14 cellular contexts compared by ENCODE assay signal in genomic region chr11:34869425-34869824, GRCh38. TPM values are rescaled to one million over a fixed set of nuclear protein-coding genes. Genes with fewer than 3 reads are reported as not detected.
A peak's percentile ranks its signal among the peaks of the same experiment; 100 is the strongest.
DNase-seq lines count a peak whose midpoint lies in the region; ATAC-seq and TF ChIP-seq lines count a peak whose summit lies in the region.
"Had no signal": no experiment of that assay in that cellular context is flagged by ENCODE, and none has a peak within 500 bp of the region (broad histone marks: within the 10 kb centered on the region; RNA-seq: fewer than 3 reads in every experiment).

No MANE protein-coding gene starts in this region.

- WGBS in mammary epithelial cell (ENCODE audit: low coverage, missing lambda C conversion rate): 85% methylated on average over 3 of the region's 3 CpGs

- no peak overlapping the region for H3K27ac ChIP-seq in mammary epithelial cell (ENCODE audit: insufficient read depth, low read depth, low read length)
- H3K27ac ChIP-seq: heart right ventricle, PC-9 had no signal

- H3K36me3 Mint-ChIP-seq in osteocyte (ENCODE audit: unreplicated experiment): peaks cover 6% of the 10 kb centered on the region
- H3K36me3 Mint-ChIP-seq: activated CD8-positive, alpha-beta memory T cell treated with anti-CD3 and anti-CD28 coated beads, Interleukin-2, amount 10 ng/mL, durations not matched to agents 7 days and 5 days had no signal

- dilution Hi-C loops in mammary epithelial cell (cut with HindIII; ENCODE audit: low sequenced_read_pairs): no loop called here

- CTCF ChIA-PET in mammary epithelial cell (lab: Charles Lee; ENCODE audit: low non-redundant PET): no interaction called here

- intact Hi-C loops in mammary epithelial cell (cut with micrococcal nuclease): no loop called here

- H2AFZ ChIP-seq in Loucy (ENCODE audit: low read length): no peak overlapping the region
- H2AFZ ChIP-seq in mammary epithelial cell (ENCODE audit: low read depth, low read length): no peak overlapping the region
- H2AFZ ChIP-seq: PC-9 had no signal

- in situ Hi-C loops in mammary epithelial cell (cut with MboI; ENCODE audit: low sequenced_read_pairs in 2 of 2): no loop called here

- H3K9ac ChIP-seq in Loucy (ENCODE audit: low read depth, low read length, poor library complexity, severe bottlenecking) (no peak overlapping the region), mammary epithelial cell (ENCODE audit: insufficient read depth, low read length) (no peak overlapping the region)

- H3F3A ChIP-seq in Loucy (ENCODE audit: low read depth): no peaks in the 10 kb centered on the region

- TF ChIP-seq CTCF in Loucy (conservative IDR thresholded peaks at IDR 0.05; ENCODE audit: low read length) (peak; percentile 55), mammary epithelial cell (conservative IDR thresholded peaks at IDR 0.05 in 1 of 2, IDR thresholded peaks at IDR 0.05 in 1 of 2; ENCODE audit: extremely low read depth in 1 of 2, insufficient read depth in 1 of 2, low read depth in 1 of 2, low read length in 2 of 2) (peak; percentile 7 to 11), osteocyte (IDR thresholded peaks at IDR 0.05) (peak; percentile 16)

- H3K9me3 ChIP-seq in Loucy (ENCODE audit: insufficient read depth, low read depth, low read length) (no peaks in the 10 kb centered on the region), mammary epithelial cell (replicated peaks; ENCODE audit: insufficient read depth, low read length) (no peaks in the 10 kb centered on the region)
- H3K9me3 ChIP-seq: heart right ventricle had no signal

- no peak overlapping the region for H3K27ac Mint-ChIP-seq in osteocyte (ENCODE audit: unreplicated experiment)
- H3K27ac Mint-ChIP-seq: activated CD8-positive, alpha-beta memory T cell treated with anti-CD3 and anti-CD28 coated beads, Interleukin-2, amount 10 ng/mL, durations not matched to agents 7 days and 5 days; activated naive CD8-positive, alpha-beta T cell treated with anti-CD3 and anti-CD28 coated beads, Interleukin-2, amount 50 U/mL, for 24 hours had no signal

- H3K27me3 ChIP-seq in Loucy (ENCODE audit: insufficient read depth, low read length, poor library complexity, severe bottlenecking) (no peaks in the 10 kb centered on the region), mammary epithelial cell (ENCODE audit: insufficient read depth, low read length) (no peaks in the 10 kb centered on the region)
- H3K27me3 ChIP-seq: heart right ventricle had no signal

- H4K20me1 ChIP-seq in Loucy (ENCODE audit: insufficient read depth, low read length, poor library complexity, severe bottlenecking): no peaks in the 10 kb centered on the region
- no peaks in the 10 kb centered on the region for H4K20me1 ChIP-seq in mammary epithelial cell (ENCODE audit: insufficient read depth, low read length)

- H3K36me3 ChIP-seq in Loucy (ENCODE audit: insufficient read depth, low read length): no peaks in the 10 kb centered on the region
- no peaks in the 10 kb centered on the region for H3K36me3 ChIP-seq in mammary epithelial cell (ENCODE audit: insufficient read depth, low read length)

- H3K9me3 Mint-ChIP-seq in osteocyte (ENCODE audit: unreplicated experiment): no peaks in the 10 kb centered on the region
- H3K9me3 Mint-ChIP-seq: activated naive CD8-positive, alpha-beta T cell treated with anti-CD3 and anti-CD28 coated beads, Interleukin-2, amount 50 U/mL, for 24 hours had no signal

- H3K4me2 ChIP-seq in Loucy (ENCODE audit: low read depth, low read length, poor library complexity, severe bottlenecking) (no peak overlapping the region), mammary epithelial cell (ENCODE audit: insufficient read depth, low read depth, low read length) (no peak overlapping the region)
- H3K4me2 ChIP-seq: PC-9 had no signal

- peak; percentile 16 for DNase-seq in NCI-H2171 treated with DMSO at 0.1 percent for 48 hours (lab: John Stamatoyannopoulos, UW)
- no peak for DNase-seq in NCI-H2171 (lab: John Stamatoyannopoulos, UW)
- no peak for DNase-seq in mammary epithelial cell
- DNase-seq in osteocyte (ENCODE audit: extremely low spot score, unreplicated experiment): no peak
- no peak for DNase-seq in NCI-H2107 treated with DMSO at 0.1 percent for 48 hours (lab: John Stamatoyannopoulos, UW; ENCODE audit: unreplicated experiment)
- DNase-seq: activated CD8-positive, alpha-beta memory T cell treated with anti-CD3 and anti-CD28 coated beads, Interleukin-2, amount 10 ng/mL, durations not matched to agents 7 days and 5 days; activated naive CD8-positive, alpha-beta T cell treated with anti-CD3 and anti-CD28 coated beads, Interleukin-2, amount 50 U/mL, for 24 hours; heart right ventricle; midbrain; NCI-H187 treated with DMSO at 0.1 percent for 48 hours; PC-9 had no signal

- no peak for ATAC-seq in GM18505 (IDR thresholded peaks at IDR 0.05; ENCODE audit: unreplicated experiment)
- no peak for ATAC-seq in HG03439 (IDR thresholded peaks at IDR 0.05; ENCODE audit: unreplicated experiment)
- ATAC-seq: activated CD8-positive, alpha-beta memory T cell treated with anti-CD3 and anti-CD28 coated beads, Interleukin-2, amount 10 ng/mL, durations not matched to agents 7 days and 5 days; activated naive CD8-positive, alpha-beta T cell treated with anti-CD3 and anti-CD28 coated beads, Interleukin-2, amount 50 U/mL, for 24 hours; heart right ventricle had no signal

- no peaks in the 10 kb centered on the region for H3K9me2 ChIP-seq in Loucy (replicated peaks; ENCODE audit: low read depth, low read length)

- no peaks in the 10 kb centered on the region for H3K79me2 ChIP-seq in Loucy (ENCODE audit: insufficient read depth, low read length)
- no peaks in the 10 kb centered on the region for H3K79me2 ChIP-seq in mammary epithelial cell (ENCODE audit: insufficient read depth, low read length)

- no peak overlapping the region for H3K4me3 ChIP-seq in Loucy (ENCODE audit: low read length, poor library complexity, severe bottlenecking)
- H3K4me3 ChIP-seq in mammary epithelial cell (replicated peaks in 1 of 3; ENCODE audit: insufficient read depth in 1 of 3, low read depth in 2 of 3, low read length in 3 of 3): no peak overlapping the region
- H3K4me3 ChIP-seq: heart right ventricle, PC-9 had no signal

- H3K4me1 Mint-ChIP-seq in osteocyte (ENCODE audit: unreplicated experiment): no peaks in the 10 kb centered on the region
- H3K4me1 Mint-ChIP-seq: activated CD8-positive, alpha-beta memory T cell treated with anti-CD3 and anti-CD28 coated beads, Interleukin-2, amount 10 ng/mL, durations not matched to agents 7 days and 5 days; activated naive CD8-positive, alpha-beta T cell treated with anti-CD3 and anti-CD28 coated beads, Interleukin-2, amount 50 U/mL, for 24 hours had no signal

- H3K4me1 ChIP-seq in Loucy (ENCODE audit: insufficient read depth, low read length, poor library complexity, severe bottlenecking): peaks cover 3% of the 10 kb centered on the region
- H3K4me1 ChIP-seq in mammary epithelial cell (ENCODE audit: insufficient read depth, low read length): no peaks in the 10 kb centered on the region

- no TSS peak for BruUV-seq in mammary epithelial cell (replicated peaks; lab: Mats Ljungman, UMichigan)

- peaks cover 1% of the 10 kb centered on the region for H3K27me3 Mint-ChIP-seq in osteocyte (ENCODE audit: unreplicated experiment)

- H3K4me3 Mint-ChIP-seq in osteocyte (ENCODE audit: unreplicated experiment): no peak overlapping the region
- H3K4me3 Mint-ChIP-seq: activated CD8-positive, alpha-beta memory T cell treated with anti-CD3 and anti-CD28 coated beads, Interleukin-2, amount 10 ng/mL, durations not matched to agents 7 days and 5 days; activated naive CD8-positive, alpha-beta T cell treated with anti-CD3 and anti-CD28 coated beads, Interleukin-2, amount 50 U/mL, for 24 hours had no signal

- no peak for TF ChIP-seq POLR2A in GM18505 (IDR thresholded peaks at IDR 0.05; ENCODE audit: borderline replicate concordance, extremely low read depth, insufficient read depth, insufficient read length)

RNA-seq across cellular contexts. Expression of gene APIP, which starts 46.8 kb away (rescaled TPM):
- 10 to 100 TPM; 10.7 to 19.0 TPM for total RNA-seq in mammary epithelial cell
- 8.0 TPM for polyA plus RNA-seq in mammary epithelial cell
- not detected for polyA minus RNA-seq in mammary epithelial cell
- total RNA-seq in osteocyte: 19.2 and 21.3 TPM in 2 replicates

RNA-seq across cellular contexts. Expression of gene PDHX, which starts 47.0 kb away (rescaled TPM):
- 10 to 100 TPM; 25.2 to 33.4 TPM for total RNA-seq in mammary epithelial cell
- polyA plus RNA-seq in mammary epithelial cell: 17.0 TPM
- 23.2 TPM for polyA minus RNA-seq in mammary epithelial cell
- total RNA-seq in osteocyte: 27.0 and 34.6 TPM in 2 replicates
